20 cellular contexts compared by ENCODE assay signal in the genomic region with DNA sequence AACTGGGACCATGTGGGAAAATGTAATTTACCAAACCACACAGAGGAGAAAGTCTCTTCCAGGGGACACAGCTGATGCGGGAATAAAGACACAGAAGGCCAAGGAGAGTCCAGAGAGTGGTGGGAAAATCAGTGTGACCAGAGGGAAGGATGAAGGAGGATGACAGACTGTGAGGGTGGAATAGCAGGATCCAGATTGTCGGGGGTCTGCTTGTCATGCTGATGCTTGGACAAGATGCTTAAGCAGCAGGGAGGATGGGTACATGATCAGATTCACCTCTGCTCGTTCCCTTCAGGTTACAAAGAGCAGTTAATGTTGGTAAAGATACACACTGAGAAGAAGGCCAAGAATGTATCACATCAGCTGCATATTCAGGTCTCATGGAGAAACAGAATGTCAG.
DNase-seq lines count a peak whose midpoint lies in the region; ATAC-seq, FAIRE-seq and TF ChIP-seq lines count a peak whose summit lies in the region.
"Had no signal": no experiment of that assay in that cellular context is flagged by ENCODE, and none has a peak within 500 bp of the region (broad histone marks: within the 10 kb centered on the region; RNA-seq: fewer than 3 reads in every experiment).

No MANE protein-coding gene starts in this region.

- no peak for DNase-seq in GM12891 (ENCODE audit: insufficient read length, low spot score)
- DNase-seq in H9: no peak
- DNase-seq in H1 (ENCODE audit: low read depth in 1 of 2, low spot score in 2 of 2): peak in 1 of 2 experiments; percentile 35
- DNase-seq in stimulated activated effector memory CD8-positive, alpha-beta T cell treated with anti-CD3 and anti-CD28 coated beads, Interleukin-12 subunit alpha, Interleukin-12 subunit beta, amount 100 ng/mL, for 72 hours (ENCODE audit: low spot score in 2 of 2): peak in 1 of 2 donors; percentile 15
- no peak for DNase-seq in upper lobe of left lung
- no peak for DNase-seq in activated CD8-positive, alpha-beta T cell treated with anti-CD3 and anti-CD28 coated beads for 36 hours
- DNase-seq: 8988T; Calu3; CD4-positive, alpha-beta memory T cell; DMS53; DND-41; EL; GOT3; HCEC 1CT; IMR-90 had no signal

- H2AK5ac ChIP-seq in H9 (ENCODE audit: insufficient read length, low read length) (no peak overlapping the region), H1 (ENCODE audit: low read depth, low read length) (no peak overlapping the region)

- no peak overlapping the region for H3K4ac ChIP-seq in H9 (ENCODE audit: low read depth, low read length)
- no peak overlapping the region for H3K4ac ChIP-seq in H1 (replicated peaks; ENCODE audit: insufficient read length, low read depth, low read length)

- H2BK120ac ChIP-seq in H9 (ENCODE audit: low read depth, low read length, poor library complexity, severe bottlenecking): no peak overlapping the region
- H2BK120ac ChIP-seq in H1 (replicated peaks; ENCODE audit: low read depth, low read length): no peak overlapping the region

- no peaks in the 10 kb centered on the region for H3K79me2 ChIP-seq in H9 (ENCODE audit: insufficient read depth, low read length)
- no peaks in the 10 kb centered on the region for H3K79me2 ChIP-seq in H1 (ENCODE audit: control insufficient read depth in 1 of 2, insufficient read depth in 2 of 2, low read length in 2 of 2)

- no CpG with 5 or more reads among the region's 3 CpGs for WGBS in H9 (ENCODE audit: extremely low coverage, insufficient read length, low lambda C conversion rate)
- 33% methylated on average over 3 of the region's 3 CpGs; no CpG with 5 or more reads in 1 of the 2 experiments for WGBS in H1 (ENCODE audit: extremely low coverage in 1 of 2, insufficient coverage in 1 of 2, insufficient read length in 1 of 2, insufficient replicate concordance in 2 of 2, low coverage in 1 of 2, low lambda C conversion rate in 2 of 2, missing lambda C conversion rate in 1 of 2), 2 experiments
- 50 to 86% methylated on average over 3 of the region's 3 CpGs for WGBS in upper lobe of left lung, 2 donors

- H2BK15ac ChIP-seq in H9 (ENCODE audit: low read depth, low read length): no peak overlapping the region
- H2BK15ac ChIP-seq in H1 (ENCODE audit: low read length): no peak overlapping the region

- no peaks in the 10 kb centered on the region for H3K79me1 ChIP-seq in H9 (ENCODE audit: insufficient read depth, low read depth, low read length, poor library complexity, severe bottlenecking)
- H3K79me1 ChIP-seq in H1 (ENCODE audit: low read depth, low read length): no peaks in the 10 kb centered on the region

- no peaks in the 10 kb centered on the region for H3K27me3 Mint-ChIP-seq in H9 (ENCODE audit: low read depth)
- peaks cover 2% of the 10 kb centered on the region for H3K27me3 Mint-ChIP-seq in activated CD8-positive, alpha-beta T cell treated with anti-CD3 and anti-CD28 coated beads for 36 hours

- H4K5ac ChIP-seq in H9 (ENCODE audit: insufficient read length, low read depth, low read length) (no peak overlapping the region), H1 (ENCODE audit: insufficient read length, low read depth, low read length) (no peak overlapping the region)

- H2BK20ac ChIP-seq in H9 (ENCODE audit: low read depth, low read length, poor library complexity, severe bottlenecking): no peak overlapping the region
- no peak overlapping the region for H2BK20ac ChIP-seq in H1 (ENCODE audit: low read length)

- no peak for TF ChIP-seq CTCF in H9 (conservative IDR thresholded peaks at IDR 0.05)
- TF ChIP-seq CTCF in H1 (IDR thresholded peaks at IDR 0.05; ENCODE audit: control extremely low read depth in 1 of 3, insufficient read depth in 1 of 3, low read depth in 1 of 3, low read length in 3 of 3): no peak
- no peak for TF ChIP-seq CTCF in upper lobe of left lung (IDR thresholded peaks at IDR 0.05)
- TF ChIP-seq CTCF in activated CD8-positive, alpha-beta T cell treated with anti-CD3 and anti-CD28 coated beads for 36 hours (IDR thresholded peaks at IDR 0.05): no peak

- peak overlapping the region in 2 of 3 experiments; percentile 22 to 89; a peak in 4 of 7 replicates for H3K27ac Mint-ChIP-seq in H9
- H3K27ac Mint-ChIP-seq in stimulated activated effector memory CD8-positive, alpha-beta T cell treated with anti-CD3 and anti-CD28 coated beads, Interleukin-12 subunit alpha, Interleukin-12 subunit beta, amount 100 ng/mL, for 72 hours: peak overlapping the region; percentile 11
- H3K27ac Mint-ChIP-seq in activated CD8-positive, alpha-beta T cell treated with anti-CD3 and anti-CD28 coated beads for 36 hours: no peak overlapping the region
- H3K27ac Mint-ChIP-seq: CD14-positive monocyte; CD4-positive, alpha-beta memory T cell had no signal

- H2AFZ ChIP-seq in H9 (ENCODE audit: low read length) (no peak overlapping the region), H1 (ENCODE audit: low read length) (no peak overlapping the region)

- TF ChIP-seq POLR2A in GM12891 (IDR thresholded peaks at IDR 0.05; ENCODE audit: low read depth, low read length): no peak
- TF ChIP-seq POLR2A in H1 (IDR thresholded peaks at IDR 0.05; ENCODE audit: control extremely low read depth in 1 of 2, low read depth in 2 of 2, low read length in 2 of 2): no peak
- TF ChIP-seq POLR2A in upper lobe of left lung (IDR thresholded peaks at IDR 0.05): no peak

- H3K23ac ChIP-seq in H9 (ENCODE audit: insufficient read length, low read depth, low read length): no peak overlapping the region
- H3K23ac ChIP-seq in H1 (ENCODE audit: insufficient read length): no peak overlapping the region

- H3K27me3 ChIP-seq in H9 (ENCODE audit: insufficient read depth, low read length) (no peaks in the 10 kb centered on the region), H1 (replicated peaks in 1 of 4; ENCODE audit: control insufficient read depth in 3 of 4, extremely low read depth in 1 of 4, insufficient read depth in 3 of 4, low read length in 3 of 4) (no peaks in the 10 kb centered on the region), upper lobe of left lung (no peaks in the 10 kb centered on the region)
- H3K27me3 ChIP-seq: BLaER1 had no signal

- FAIRE-seq in GM12891 (lab: Jason Lieb, UNC): peak; percentile 35
- FAIRE-seq in H1 (lab: Jason Lieb, UNC): peak; percentile 72
- FAIRE-seq: GM12878, K562 had no signal

- peaks cover 41 to 48% of the 10 kb centered on the region in 2 experiments for H3K4me1 Mint-ChIP-seq in H9
- H3K4me1 Mint-ChIP-seq in stimulated activated effector memory CD8-positive, alpha-beta T cell treated with anti-CD3 and anti-CD28 coated beads, Interleukin-12 subunit alpha, Interleukin-12 subunit beta, amount 100 ng/mL, for 72 hours: peaks cover 6% of the 10 kb centered on the region
- H3K4me1 Mint-ChIP-seq in activated CD8-positive, alpha-beta T cell treated with anti-CD3 and anti-CD28 coated beads for 36 hours (ENCODE audit: low read depth): no peaks in the 10 kb centered on the region
- H3K4me1 Mint-ChIP-seq: CD14-positive monocyte had no signal

- no peak for TF ChIP-seq RAD21 in H1 (IDR thresholded peaks at IDR 0.05 in 1 of 2, conservative IDR thresholded peaks at IDR 0.05 in 1 of 2; ENCODE audit: low read depth in 2 of 2, low read length in 2 of 2)

- H3K36me3 ChIP-seq in H1 (ENCODE audit: control insufficient read depth in 2 of 4, insufficient read depth in 4 of 4, low read length in 3 of 4): no peaks in the 10 kb centered on the region
- H3K36me3 ChIP-seq in upper lobe of left lung: no peaks in the 10 kb centered on the region
- H3K36me3 ChIP-seq: BLaER1 had no signal

- H3K4me2 ChIP-seq in H9 (ENCODE audit: insufficient read depth, insufficient read length, low read length) (no peak overlapping the region), H1 (ENCODE audit: insufficient read depth in 1 of 2, low read depth in 2 of 2, low read length in 2 of 2) (peak overlapping the region; percentile 26 to 67; a peak in 3 of 4 replicates)
- H3K4me2 ChIP-seq: BLaER1 had no signal

- ATAC-seq in stimulated activated effector memory CD8-positive, alpha-beta T cell treated with anti-CD3 and anti-CD28 coated beads, Interleukin-12 subunit alpha, Interleukin-12 subunit beta, amount 100 ng/mL, for 72 hours: no peak
- ATAC-seq in upper lobe of left lung (ENCODE audit: low FRiP score in 2 of 2) (no peak), GM18873 (IDR thresholded peaks at IDR 0.05; ENCODE audit: low FRiP score, unreplicated experiment) (no peak)
- no peak for ATAC-seq in activated CD8-positive, alpha-beta T cell treated with anti-CD3 and anti-CD28 coated beads for 36 hours
- ATAC-seq: GM12878, K562 had no signal

- no peak overlapping the region for H2BK12ac ChIP-seq in H9 (ENCODE audit: insufficient read length, low read depth, low read length)
- peak overlapping the region; percentile 20; the same call in 1 of the 2 replicates for H2BK12ac ChIP-seq in H1 (ENCODE audit: low read depth, low read length)

- POLR2A ChIA-PET in H1 (lab: Charles Lee; ENCODE audit: partially characterized antibody): interaction anchor here (1.4 kb wide), 1 partner anchor 15 kb away, joined by 4 read pairs; no protein-coding TSS in a partner anchor
- POLR2A ChIA-PET in activated CD8-positive, alpha-beta T cell treated with anti-CD3 and anti-CD28 coated beads for 36 hours (lab: Charles Lee): no interaction called here

- H4K8ac ChIP-seq in H9 (replicated peaks; ENCODE audit: insufficient read length, low read depth, low read length) (no peak overlapping the region), H1 (ENCODE audit: extremely low read depth, insufficient read depth, low read length) (no peak overlapping the region)

- H3K23me2 ChIP-seq in H9 (ENCODE audit: insufficient read length, low read depth, low read length, poor library complexity, severe bottlenecking) (no peaks in the 10 kb centered on the region), H1 (ENCODE audit: low read depth, low read length) (peaks cover 3% of the 10 kb centered on the region; the same call in 1 of the 2 replicates)

- peaks cover 0 to 5% (median 0%) of the 10 kb centered on the region in 3 experiments; a peak in 1 of 7 replicates for H3K36me3 Mint-ChIP-seq in H9 (ENCODE audit: insufficient read depth in 1 of 3, low read depth in 3 of 3)
- H3K36me3 Mint-ChIP-seq in stimulated activated effector memory CD8-positive, alpha-beta T cell treated with anti-CD3 and anti-CD28 coated beads, Interleukin-12 subunit alpha, Interleukin-12 subunit beta, amount 100 ng/mL, for 72 hours: no peaks in the 10 kb centered on the region
- no peaks in the 10 kb centered on the region for H3K36me3 Mint-ChIP-seq in activated CD8-positive, alpha-beta T cell treated with anti-CD3 and anti-CD28 coated beads for 36 hours (ENCODE audit: low read depth)
- H3K36me3 Mint-ChIP-seq: CD14-positive monocyte; CD4-positive, alpha-beta memory T cell had no signal

- no peak overlapping the region for H4K91ac ChIP-seq in H9 (ENCODE audit: insufficient read length, low read depth, low read length)
- H4K91ac ChIP-seq in H1 (replicated peaks; ENCODE audit: insufficient read length, low read length): no peak overlapping the region

- H3K4me3 Mint-ChIP-seq in H9: 0 out of 5 replicates have a peak overlapping the region, but pooled peaks of 1 of the 2 experiments have one; percentile 8
- H3K4me3 Mint-ChIP-seq in stimulated activated effector memory CD8-positive, alpha-beta T cell treated with anti-CD3 and anti-CD28 coated beads, Interleukin-12 subunit alpha, Interleukin-12 subunit beta, amount 100 ng/mL, for 72 hours: no peak overlapping the region
- H3K4me3 Mint-ChIP-seq in activated CD8-positive, alpha-beta T cell treated with anti-CD3 and anti-CD28 coated beads for 36 hours: no peak overlapping the region
- H3K4me3 Mint-ChIP-seq: CD14-positive monocyte; CD4-positive, alpha-beta memory T cell had no signal

- H2BK5ac ChIP-seq in H9 (ENCODE audit: insufficient read length, low read length) (no peak overlapping the region), H1 (ENCODE audit: low read depth, low read length) (no peak overlapping the region)

- no peaks in the 10 kb centered on the region for H3K9me3 Mint-ChIP-seq in H9
- H3K9me3 Mint-ChIP-seq in stimulated activated effector memory CD8-positive, alpha-beta T cell treated with anti-CD3 and anti-CD28 coated beads, Interleukin-12 subunit alpha, Interleukin-12 subunit beta, amount 100 ng/mL, for 72 hours: no peaks in the 10 kb centered on the region
- no peaks in the 10 kb centered on the region for H3K9me3 Mint-ChIP-seq in activated CD8-positive, alpha-beta T cell treated with anti-CD3 and anti-CD28 coated beads for 36 hours

- H3K9ac ChIP-seq in H9 (ENCODE audit: extremely low read depth, insufficient read length, low read length): no peak overlapping the region
- H3K9ac ChIP-seq in H1 (replicated peaks in 1 of 4; ENCODE audit: extremely low read depth in 1 of 4, low read depth in 3 of 4, low read length in 3 of 4): no peak overlapping the region
- H3K9ac ChIP-seq: BLaER1 had no signal

- H3K56ac ChIP-seq in H9 (ENCODE audit: insufficient read length, low read depth, low read length): no peak overlapping the region
- H3K56ac ChIP-seq in H1 (replicated peaks; ENCODE audit: insufficient read length, low read depth, low read length): no peak overlapping the region

- H3K9me3 ChIP-seq in H9 (ENCODE audit: control insufficient read depth, low read depth, low read length) (no peaks in the 10 kb centered on the region), H1 (ENCODE audit: insufficient read depth in 2 of 2, low read depth in 1 of 2, low read length in 1 of 2) (no peaks in the 10 kb centered on the region), upper lobe of left lung (no peaks in the 10 kb centered on the region)
- H3K9me3 ChIP-seq: BLaER1 had no signal

- peaks cover 2% of the 10 kb centered on the region; the same call in 1 of the 2 replicates for H3K4me1 ChIP-seq in H9 (ENCODE audit: insufficient read depth, low read length)
- H3K4me1 ChIP-seq in H1 (replicated peaks in 1 of 4; ENCODE audit: control insufficient read depth in 3 of 4, insufficient read depth in 4 of 4, low read length in 3 of 4): peaks cover 0 to 20% (median 9%) of the 10 kb centered on the region in 4 experiments; a peak in 6 of 7 replicates
- no peaks in the 10 kb centered on the region for H3K4me1 ChIP-seq in upper lobe of left lung
- H3K4me1 ChIP-seq: BLaER1 had no signal

- TF ChIP-seq EP300 in H1 (IDR thresholded peaks at IDR 0.05; ENCODE audit: borderline replicate concordance in 1 of 2, low read depth in 2 of 2, low read length in 2 of 2) (no peak), upper lobe of left lung (IDR thresholded peaks at IDR 0.05) (no peak)

- H3T11ph ChIP-seq in H9 (ENCODE audit: low read length): no peak overlapping the region

- H3K14ac ChIP-seq in H9 (ENCODE audit: insufficient read depth, low read length) (no peak overlapping the region), H1 (ENCODE audit: insufficient read length) (no peak overlapping the region)

- no peak overlapping the region for H3K27ac ChIP-seq in H9 (ENCODE audit: insufficient read length, low read depth, low read length)
- H3K27ac ChIP-seq in H1 (ENCODE audit: low read depth, low read length): no peak overlapping the region
- H3K27ac ChIP-seq in upper lobe of left lung: no peak overlapping the region
- H3K27ac ChIP-seq: BLaER1 had no signal

- no peak overlapping the region for H3K18ac ChIP-seq in H9 (ENCODE audit: insufficient read length, low read depth, low read length)
- no peak overlapping the region; the same call in 1 of the 2 replicates for H3K18ac ChIP-seq in H1 (ENCODE audit: extremely low read depth, low read length)

- CTCF ChIA-PET in H1 (lab: Charles Lee; ENCODE audit: partially characterized antibody): interaction anchor here (0.7 to 1.3 kb wide), 3 partner anchors 10 to 18 kb away, joined by 3 read pairs; no protein-coding TSS in a partner anchor
- CTCF ChIA-PET in activated CD8-positive, alpha-beta T cell treated with anti-CD3 and anti-CD28 coated beads for 36 hours (lab: Charles Lee): no interaction called here

- intact Hi-C loops in activated CD8-positive, alpha-beta T cell treated with anti-CD3 and anti-CD28 coated beads for 36 hours (cut with micrococcal nuclease): no loop called here

- no peaks in the 10 kb centered on the region for H4K20me1 ChIP-seq in H9 (ENCODE audit: control insufficient read depth, insufficient read depth, insufficient read length)
- no peaks in the 10 kb centered on the region for H4K20me1 ChIP-seq in H1 (replicated peaks in 1 of 2; ENCODE audit: control insufficient read depth in 1 of 2, insufficient read depth in 2 of 2, low read length in 2 of 2)
- H4K20me1 ChIP-seq: BLaER1 had no signal

- no peak overlapping the region for H3K4me3 ChIP-seq in H1 (ENCODE audit: extremely low read depth in 1 of 4, insufficient read depth in 2 of 4, low read depth in 3 of 4, low read length in 4 of 4)
- H3K4me3 ChIP-seq in upper lobe of left lung: no peak overlapping the region
- H3K4me3 ChIP-seq: BLaER1, GM12878, K562 had no signal
